In the genomic region with DNA sequence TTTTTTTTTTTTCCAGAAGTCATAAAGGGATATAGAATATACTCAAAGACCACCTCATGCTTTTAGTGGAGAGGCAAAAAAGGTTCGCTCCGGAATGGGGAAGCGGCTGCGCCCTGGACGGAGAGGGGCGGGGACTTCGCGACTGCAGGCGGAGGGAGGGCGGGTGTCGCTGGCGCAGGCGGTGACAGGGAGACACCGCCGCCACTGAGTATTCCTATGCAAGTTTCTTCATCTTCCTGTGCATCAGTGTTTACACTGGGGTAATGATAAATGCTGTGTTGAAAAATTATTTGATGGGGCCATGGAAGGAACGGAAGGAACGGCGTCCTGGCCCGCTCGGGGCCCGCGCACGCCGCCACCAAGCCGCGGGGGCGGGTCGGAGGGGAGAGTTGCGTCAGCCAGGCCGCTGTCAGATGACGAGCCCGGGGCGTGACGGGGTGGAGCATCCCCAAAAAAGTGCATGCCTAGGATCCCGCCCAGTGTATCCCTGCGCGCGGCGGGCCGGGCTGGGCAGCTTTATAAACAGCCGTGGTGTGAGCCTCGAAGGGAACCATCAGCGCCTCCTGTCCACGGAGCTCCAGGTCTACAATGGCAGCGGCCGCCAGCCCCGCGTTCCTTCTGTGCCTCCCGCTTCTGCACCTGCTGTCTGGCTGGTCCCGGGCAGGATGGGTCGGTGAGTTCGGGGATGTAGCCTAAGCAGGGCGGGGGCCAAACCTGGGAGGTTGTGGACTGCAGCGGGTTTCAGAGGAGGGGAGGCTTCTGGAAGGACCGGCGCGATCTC, we compare ENCODE assay signal across 8 cellular contexts. TPM values are rescaled to one million over a fixed set of nuclear protein-coding genes. Genes with fewer than 3 reads are reported as not detected.
DNase-seq lines count a peak whose midpoint lies in the region; ATAC-seq and TF ChIP-seq lines count a peak whose summit lies in the region.

A gene with protein sequence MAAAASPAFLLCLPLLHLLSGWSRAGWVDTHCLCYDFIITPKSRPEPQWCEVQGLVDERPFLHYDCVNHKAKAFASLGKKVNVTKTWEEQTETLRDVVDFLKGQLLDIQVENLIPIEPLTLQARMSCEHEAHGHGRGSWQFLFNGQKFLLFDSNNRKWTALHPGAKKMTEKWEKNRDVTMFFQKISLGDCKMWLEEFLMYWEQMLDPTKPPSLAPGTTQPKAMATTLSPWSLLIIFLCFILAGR (plus strand): TSS at position 482 of the 781 bp plus-strand sequence. CDS start 107 bp downstream, at position 589.

- H3K79me2 ChIP-seq in DND-41 (ENCODE audit: insufficient read depth, low read length): no peaks in the 10 kb centered on the region

- H3K9me3 ChIP-seq in DND-41 (ENCODE audit: insufficient read depth, low read length, severe bottlenecking): peaks cover 8% of the 10 kb centered on the region
- H3K9me3 ChIP-seq in left lung: no peaks in the 10 kb centered on the region

- H3K27ac ChIP-seq in DND-41 (ENCODE audit: low read length) (peak within 1 kb of the TSS; percentile 72), coronary artery (no peak within 1 kb of the TSS), left lung (peak within 1 kb of the TSS; percentile 44 to 49)

- H3K4me2 ChIP-seq in DND-41 (ENCODE audit: insufficient read depth, low read length): peak within 1 kb of the TSS; percentile 70

- H3K9ac ChIP-seq in DND-41 (ENCODE audit: low read depth, low read length): peak within 1 kb of the TSS; percentile 55

- H3K36me3 ChIP-seq in DND-41 (ENCODE audit: insufficient read depth, low read length) (no peaks in the 10 kb centered on the region), left lung (no peaks in the 10 kb centered on the region)

- H4K20me1 ChIP-seq in DND-41 (ENCODE audit: insufficient read depth, low read length): no peaks in the 10 kb centered on the region

- H3K4me1 ChIP-seq in DND-41 (ENCODE audit: insufficient read depth, low read length) (peaks cover 19% of the 10 kb centered on the region), left lung (peaks cover 3 to 16% of the 10 kb centered on the region in 2 donors)

- DNase-seq in DND-41 (peak; percentile 82), NCI-H345 (lab: John Stamatoyannopoulos, UW) (peak; percentile 85), coronary artery (ENCODE audit: low spot score) (peak; percentile 87), left lung (peak; percentile 88 to 92), middle frontal gyrus (ENCODE audit: extremely low spot score, low spot score) (no peak)
- peak; percentile 68 to 84 for DNase-seq in activated CD4-positive, alpha-beta T cell treated with anti-CD3 and anti-CD28 coated beads for 24 hours (ENCODE audit: low read depth in 2 of 2)
- peak; percentile 67 for DNase-seq in stimulated activated CD4-positive, alpha-beta T cell treated with anti-CD3 and anti-CD28 coated beads, Interleukin-2, amount 100 ng/mL, for 4 hours (ENCODE audit: low read depth)

- TF ChIP-seq CTCF in DND-41 (IDR thresholded peaks at IDR 0.05; ENCODE audit: borderline replicate concordance, extremely low read depth, low read length, poor library complexity, severe bottlenecking): no peak
- no peak for TF ChIP-seq CTCF in coronary artery (IDR thresholded peaks at IDR 0.05)
- TF ChIP-seq CTCF in left lung (IDR thresholded peaks at IDR 0.05): no peak

- intact Hi-C loops in left lung (cut with DNase I): no loop called here

- ATAC-seq in DND-41 (ENCODE audit: insufficient read depth, low read depth) (peak; percentile 83), HG02852 (IDR thresholded peaks at IDR 0.05; ENCODE audit: unreplicated experiment) (peak; percentile 64), left lung (peak; percentile 94)

- H2AFZ ChIP-seq in DND-41 (ENCODE audit: low read depth, low read length): peak within 1 kb of the TSS; percentile 80

- H3K4me3 ChIP-seq in DND-41 (ENCODE audit: low read depth in 1 of 2, low read length in 2 of 2) (peak within 1 kb of the TSS; percentile 11 to 59; a peak in 3 of 4 replicates), coronary artery (peak within 1 kb of the TSS; percentile 68), left lung (peak within 1 kb of the TSS; percentile 33 to 50)

- H3K27me3 ChIP-seq in DND-41 (ENCODE audit: insufficient read depth, low read length, poor library complexity): no peaks in the 10 kb centered on the region
- peaks cover 27 to 94% of the 10 kb centered on the region in 2 donors for H3K27me3 ChIP-seq in left lung

RNA-seq across cellular contexts. Expression of the gene that starts here (rescaled TPM):
- total RNA-seq in left lung: 1 to 10 TPM; 1.1 to 2.1 TPM

Comparison
In these comparisons a context has a peak if more than half of its experiments do, and no peak if none do; other contexts are left out.
1. H3K27ac ChIP-seq: peak in DND-41 (single experiment) and left lung (2 of 2); none in coronary artery (0 of 2).
2. Peak in every context shown above with its lines, with median percentiles within 50 percentile points of each other: ATAC-seq and H3K4me3 ChIP-seq.